In genomic region chr3:194675081-194675640, GRCh38 we compare ENCODE assay signal across 12 cellular contexts. TPM values are rescaled to one million over a fixed set of nuclear protein-coding genes. Genes with fewer than 3 reads are reported as not detected.
DNase-seq lines count a peak whose midpoint lies in the region; ATAC-seq and TF ChIP-seq lines count a peak whose summit lies in the region.
"Had no signal": no experiment of that assay in that cellular context is flagged by ENCODE, and none has a peak within 500 bp of the region (broad histone marks: within the 10 kb centered on the region; RNA-seq: fewer than 3 reads in every experiment).

No MANE protein-coding gene starts in this region.

- peak overlapping the region in 1 of 2 donors; percentile 18 for H3K27ac Mint-ChIP-seq in effector memory CD8-positive, alpha-beta T cell
- H3K27ac Mint-ChIP-seq: brain had no signal

- H3K27me3 Mint-ChIP-seq in effector memory CD8-positive, alpha-beta T cell = peaks cover 4 to 15% of the 10 kb centered on the region in 2 donors

- ATAC-seq in omental fat pad (ENCODE audit: low FRiP score) (peak; percentile 31), GM19023 (IDR thresholded peaks at IDR 0.05; ENCODE audit: unreplicated experiment) (no peak)
- peak; percentile 69 for ATAC-seq in stimulated activated naive CD8-positive, alpha-beta T cell treated with anti-CD3 and anti-CD28 coated beads, Interleukin-15, Interleukin-2, amounts not matched to agents 100 U/mL and 50 U/mL, for 24 hours
- ATAC-seq in effector memory CD8-positive, alpha-beta T cell (replicated peaks) = no peak
- ATAC-seq: left cardiac atrium had no signal

- no peak for TF ChIP-seq CTCF in omental fat pad (IDR thresholded peaks at IDR 0.05)

- peaks cover 12 to 18% of the 10 kb centered on the region in 2 donors for H3K4me1 Mint-ChIP-seq in effector memory CD8-positive, alpha-beta T cell (ENCODE audit: low read depth in 2 of 2)

- H3K9me3 Mint-ChIP-seq in effector memory CD8-positive, alpha-beta T cell = no peaks in the 10 kb centered on the region

- peaks cover 9% of the 10 kb centered on the region for H3K36me3 Mint-ChIP-seq in effector memory CD8-positive, alpha-beta T cell (ENCODE audit: insufficient read depth)
- H3K36me3 Mint-ChIP-seq: brain had no signal

- DNase-seq in activated naive CD4-positive, alpha-beta T cell treated with Interleukin-2 at 50 U/mL for 16 hours = peak; percentile 83
- DNase-seq in activated naive CD4-positive, alpha-beta T cell (lab: John Stamatoyannopoulos, UW) = no peak
- DNase-seq in activated T-helper 9 cell treated with anti-CD3 and anti-CD28 coated beads, Interleukin-2, amount 50 U/mL, for 16 hours (ENCODE audit: low read depth) = peak; percentile 54
- DNase-seq in omental fat pad (ENCODE audit: low spot score) = no peak
- DNase-seq in stimulated activated naive CD8-positive, alpha-beta T cell treated with anti-CD3 and anti-CD28 coated beads, Interleukin-15, Interleukin-2, amounts not matched to agents 100 U/mL and 50 U/mL, for 24 hours = peak; percentile 74
- DNase-seq in effector memory CD8-positive, alpha-beta T cell = no peak
- no peak for DNase-seq in NCI-H128 (lab: John Stamatoyannopoulos, UW; ENCODE audit: unreplicated experiment)
- DNase-seq: left cardiac atrium, NCI-H146, stomach had no signal

- no peak overlapping the region for H3K4me3 Mint-ChIP-seq in effector memory CD8-positive, alpha-beta T cell

RNA-seq across cellular contexts. Expression of gene LSG1, which starts 3.2 kb away (rescaled TPM):
- 10 to 100 TPM; 34.4 to 82.5 (median 35.2) TPM for total RNA-seq in omental fat pad

RNA-seq across cellular contexts. Expression of gene FAM43A, which starts 10.5 kb away (rescaled TPM):
- 10 to 100 TPM; 13.0 to 59.3 (median 31.7) TPM for total RNA-seq in omental fat pad

RNA-seq across cellular contexts. Expression of gene TMEM44, which starts 41.9 kb away (rescaled TPM):
- 10 to 100 TPM in 1 of 4 donors, 1 to 10 TPM in 3; 3.3 to 26.8 (median 7.5) TPM for total RNA-seq in omental fat pad

Comparison
In these comparisons a context has a peak if more than half of its experiments do, and no peak if none do; other contexts are left out.
1. DNase-seq: peak in activated naive CD4-positive, alpha-beta T cell treated with Interleukin-2 at 50 U/mL for 16 hours (single experiment), activated T-helper 9 cell treated with anti-CD3 and anti-CD28 coated beads, Interleukin-2, amount 50 U/mL, for 16 hours (single experiment) and stimulated activated naive CD8-positive, alpha-beta T cell treated with anti-CD3 and anti-CD28 coated beads, Interleukin-15, Interleukin-2, amounts not matched to agents 100 U/mL and 50 U/mL, for 24 hours (single experiment); none in activated naive CD4-positive, alpha-beta T cell (0 of 4), omental fat pad (single experiment), effector memory CD8-positive, alpha-beta T cell (0 of 3) and NCI-H128 (single experiment).
2. ATAC-seq: peak in omental fat pad (single experiment) and stimulated activated naive CD8-positive, alpha-beta T cell treated with anti-CD3 and anti-CD28 coated beads, Interleukin-15, Interleukin-2, amounts not matched to agents 100 U/mL and 50 U/mL, for 24 hours (single experiment); none in effector memory CD8-positive, alpha-beta T cell (single experiment) and GM19023 (single experiment).